In genomic region chr4:77954690-77955089, GRCh38 we compare ENCODE assay signal across 28 cellular contexts.
"Had no signal": no experiment of that assay in that cellular context is flagged by ENCODE, and none has a peak within 500 bp of the region (broad histone marks: within the 10 kb centered on the region; RNA-seq: fewer than 3 reads in every experiment).

No MANE protein-coding gene starts in this region.

- H3K27ac Mint-ChIP-seq: nephron; neural progenitor cell; progenitor cell of endocrine pancreas; stimulated activated effector memory CD8-positive, alpha-beta T cell treated with anti-CD3 and anti-CD28 coated beads, Interleukin-12 subunit alpha, Interleukin-12 subunit beta, amount 100 ng/mL, for 72 hours; stimulated activated naive B cell treated with anti-CD40 and anti-IgM and Interleukin-4, amounts not matched to agents 10 μg/mL and 1 μg/mL and 100 μg/mL, for 72 hours; stimulated activated naive CD8-positive, alpha-beta T cell treated with anti-CD3 and anti-CD28 coated beads, Interleukin-15, Interleukin-2, amounts not matched to agents 100 ng/mL and 50 ng/mL, for 24 hours; type B pancreatic cell had no signal

- H3K36me3 ChIP-seq: ovary, thyroid gland, uterus had no signal

- H3K9me3 ChIP-seq: ovary, psoas muscle, right lobe of liver, sigmoid colon, stomach, thoracic aorta, thyroid gland, tibial nerve, upper lobe of right lung, uterus had no signal

- H3K27me3 ChIP-seq: neural progenitor cell, ovary, right lobe of liver, sigmoid colon, stomach, thyroid gland, tibial nerve, upper lobe of right lung, uterus had no signal

- H2AFZ ChIP-seq: neural progenitor cell, parathyroid adenoma had no signal

- DNase-seq: natural killer cell; occipital lobe; ovary; posterior cingulate gyrus; psoas muscle; right cardiac atrium; right lobe of liver; sigmoid colon; small intestine; stimulated activated CD4-positive, alpha-beta T cell treated with anti-CD3 and anti-CD28 coated beads, Interleukin-15, amount 100 ng/mL, for 24 hours; stimulated activated CD4-positive, alpha-beta T cell treated with anti-CD3 and anti-CD28 coated beads, Interleukin-2, amount 100 ng/mL, for 24 hours; stimulated activated CD4-positive, alpha-beta T cell treated with anti-CD3 and anti-CD28 coated beads, Interleukin-2, amount 100 ng/mL, for 48 hours; stimulated activated CD4-positive, alpha-beta T cell treated with anti-CD3 and anti-CD28 coated beads, Interleukin-4, amount 100 ng/mL, for 24 hours; stimulated activated naive B cell treated with anti-CD40 and anti-IgM and Interleukin-4, amounts not matched to agents 10 μg/mL and 1 μg/mL and 100 μg/mL, for 72 hours; stimulated activated naive CD4-positive, alpha-beta T cell treated with Interleukin-2 at 50 U/mL for 16 hours; stomach; thyroid gland; upper lobe of right lung; uterus had no signal

- H3K4me1 Mint-ChIP-seq: natural killer cell; nephron; neural progenitor cell; stimulated activated naive B cell treated with anti-CD40 and anti-IgM and Interleukin-4, amounts not matched to agents 10 μg/mL and 1 μg/mL and 100 μg/mL, for 72 hours had no signal

- H3K9me3 Mint-ChIP-seq: natural killer cell; nephron; neural progenitor cell; stimulated activated effector memory CD8-positive, alpha-beta T cell treated with anti-CD3 and anti-CD28 coated beads, Interleukin-12 subunit alpha, Interleukin-12 subunit beta, amount 100 ng/mL, for 72 hours; stimulated activated naive B cell treated with anti-CD40 and anti-IgM and Interleukin-4, amounts not matched to agents 10 μg/mL and 1 μg/mL and 100 μg/mL, for 72 hours; stimulated activated naive CD8-positive, alpha-beta T cell treated with anti-CD3 and anti-CD28 coated beads, Interleukin-15, Interleukin-2, amounts not matched to agents 100 ng/mL and 50 ng/mL, for 24 hours; type B pancreatic cell had no signal

- H3K9ac ChIP-seq: neural progenitor cell, parathyroid adenoma had no signal

- H3K27me3 Mint-ChIP-seq: progenitor cell of endocrine pancreas; stimulated activated naive B cell treated with anti-CD40 and anti-IgM and Interleukin-4, amounts not matched to agents 10 μg/mL and 1 μg/mL and 100 μg/mL, for 72 hours; stimulated activated naive CD8-positive, alpha-beta T cell treated with anti-CD3 and anti-CD28 coated beads, Interleukin-15, Interleukin-2, amounts not matched to agents 100 ng/mL and 50 ng/mL, for 24 hours; type B pancreatic cell had no signal

- H3K4me2 ChIP-seq: neural progenitor cell had no signal

- H3K27ac ChIP-seq: neural progenitor cell, ovary, parathyroid adenoma, psoas muscle, right lobe of liver, sigmoid colon, stomach, thoracic aorta, thyroid gland, tibial nerve, upper lobe of right lung, uterus had no signal

- FAIRE-seq: small intestine had no signal

- H3K79me2 ChIP-seq: parathyroid adenoma had no signal

- H3K4me3 Mint-ChIP-seq: natural killer cell; nephron; neural progenitor cell; stimulated activated effector memory CD8-positive, alpha-beta T cell treated with anti-CD3 and anti-CD28 coated beads, Interleukin-12 subunit alpha, Interleukin-12 subunit beta, amount 100 ng/mL, for 72 hours; stimulated activated naive B cell treated with anti-CD40 and anti-IgM and Interleukin-4, amounts not matched to agents 10 μg/mL and 1 μg/mL and 100 μg/mL, for 72 hours; stimulated activated naive CD8-positive, alpha-beta T cell treated with anti-CD3 and anti-CD28 coated beads, Interleukin-15, Interleukin-2, amounts not matched to agents 100 ng/mL and 50 ng/mL, for 24 hours; type B pancreatic cell had no signal

- ATAC-seq: natural killer cell; psoas muscle; right cardiac atrium; right lobe of liver; stimulated activated effector memory CD8-positive, alpha-beta T cell treated with anti-CD3 and anti-CD28 coated beads, Interleukin-12 subunit alpha, Interleukin-12 subunit beta, amount 100 ng/mL, for 72 hours; stimulated activated naive B cell treated with anti-CD40 and anti-IgM and Interleukin-4, amounts not matched to agents 10 μg/mL and 1 μg/mL and 100 μg/mL, for 72 hours; upper lobe of right lung had no signal

- H3K4me1 ChIP-seq: parathyroid adenoma, psoas muscle, right lobe of liver, sigmoid colon, stomach, tibial nerve, upper lobe of right lung, uterus had no signal

- H3K4me3 ChIP-seq: neural progenitor cell, ovary, psoas muscle, right lobe of liver, sigmoid colon, stomach, thoracic aorta, thyroid gland, tibial nerve, upper lobe of right lung, uterus had no signal
